In genomic region chr12:116633515-116633914, GRCh38 we compare ENCODE assay signal across 21 cellular contexts.
"Had no signal": no experiment of that assay in that cellular context is flagged by ENCODE, and none has a peak within 500 bp of the region (broad histone marks: within the 10 kb centered on the region; RNA-seq: fewer than 3 reads in every experiment).

No MANE protein-coding gene starts in this region.

- H3K36me3 ChIP-seq: SJSA1 had no signal

- H3K4me1 ChIP-seq: SJSA1 had no signal

- H3K9ac ChIP-seq: KMS-11 had no signal

- H3K4me2 ChIP-seq: KMS-11 had no signal

- H3K4me3 ChIP-seq: SJSA1, SK-N-MC had no signal

- H3K9me3 ChIP-seq: SJSA1 had no signal

- DNase-seq: IMR-90, Kasumi-1, MM.1S, NCI-H1092 treated with DMSO at 0.1 percent for 48 hours, NCI-H1436, NCI-H187, NCI-H2081 treated with DMSO at 0.1 percent for 48 hours, NCI-H2171, NCI-H226, NCI-H446, NCI-H510A, NCI-H524 treated with DMSO at 0.1 percent for 48 hours, NCI-H69, NCI-H774, Right ventricle myocardium superior, RPMI8226, SIG-M5, SW 1271 had no signal

- H3K27ac ChIP-seq: KMS-11, SJSA1, SK-N-MC had no signal
